28 cellular contexts compared by ENCODE assay signal in genomic region chr1:2590233-2591141, GRCh38. TPM values are rescaled to one million over a fixed set of nuclear protein-coding genes. Genes with fewer than 3 reads are reported as not detected.
DNase-seq lines count a peak whose midpoint lies in the region; ATAC-seq and TF ChIP-seq lines count a peak whose summit lies in the region.
"Had no signal": no experiment of that assay in that cellular context is flagged by ENCODE, and none has a peak within 500 bp of the region (broad histone marks: within the 10 kb centered on the region; RNA-seq: fewer than 3 reads in every experiment).

No MANE protein-coding gene starts in this region.

- H3K4me3 Mint-ChIP-seq in activated CD8-positive, alpha-beta T cell treated with anti-CD3 and anti-CD28 coated beads, Interleukin-2, amount 10 ng/mL, durations not matched to agents 7 days and 5 days, result no peak overlapping the region
- no peak overlapping the region for H3K4me3 Mint-ChIP-seq in activated CD8-positive, alpha-beta T cell treated with anti-CD3 and anti-CD28 coated beads for 36 hours
- peak overlapping the region; percentile 39 for H3K4me3 Mint-ChIP-seq in T-helper 17 cell
- peak overlapping the region in 1 of 10 donors; percentile 32 for H3K4me3 Mint-ChIP-seq in naive thymus-derived CD4-positive, alpha-beta T cell
- no peak overlapping the region for H3K4me3 Mint-ChIP-seq in activated T-helper 1 cell treated with anti-CD3 and anti-CD28 coated beads, Interleukin-12 subunit alpha, Interleukin-12 subunit beta, Interleukin-2, Interleukin-4 antibody, amounts not matched to agents 30 ng/mL and 10 ng/mL and 1 ng/mL, durations not matched to agents 14 hours and 24 hours and 36 hours
- H3K4me3 Mint-ChIP-seq: stimulated activated naive CD8-positive, alpha-beta T cell treated with anti-CD3 and anti-CD28 coated beads, Interleukin-15, amount 100 ng/mL, for 72 hours; WTC11 had no signal

- CTCF ChIA-PET in activated CD8-positive, alpha-beta T cell treated with anti-CD3 and anti-CD28 coated beads, Interleukin-2, amount 10 ng/mL, durations not matched to agents 7 days and 5 days (lab: Charles Lee), result no interaction called here
- CTCF ChIA-PET in activated CD8-positive, alpha-beta T cell treated with anti-CD3 and anti-CD28 coated beads for 36 hours (lab: Charles Lee), result interaction anchor here (0.5 kb wide), 1 partner anchor 582 kb away, joined by 4 read pairs; no protein-coding TSS in a partner anchor
- CTCF ChIA-PET in A673 (lab: Charles Lee), result no interaction called here
- CTCF ChIA-PET in naive thymus-derived CD4-positive, alpha-beta T cell (lab: Charles Lee), result no interaction called here

- H3K27me3 Mint-ChIP-seq in activated CD8-positive, alpha-beta T cell treated with anti-CD3 and anti-CD28 coated beads, Interleukin-2, amount 10 ng/mL, durations not matched to agents 7 days and 5 days (ENCODE audit: low read depth), result no peaks in the 10 kb centered on the region
- H3K27me3 Mint-ChIP-seq in activated CD8-positive, alpha-beta T cell treated with anti-CD3 and anti-CD28 coated beads for 36 hours, result no peaks in the 10 kb centered on the region
- no peaks in the 10 kb centered on the region for H3K27me3 Mint-ChIP-seq in T-helper 17 cell
- H3K27me3 Mint-ChIP-seq in naive thymus-derived CD4-positive, alpha-beta T cell, result no peaks in the 10 kb centered on the region
- H3K27me3 Mint-ChIP-seq in activated T-helper 1 cell treated with anti-CD3 and anti-CD28 coated beads, Interleukin-12 subunit alpha, Interleukin-12 subunit beta, Interleukin-2, Interleukin-4 antibody, amounts not matched to agents 30 ng/mL and 10 ng/mL and 1 ng/mL, durations not matched to agents 14 hours and 24 hours and 36 hours (ENCODE audit: insufficient read depth), result no peaks in the 10 kb centered on the region
- H3K27me3 Mint-ChIP-seq: brain; stimulated activated naive CD8-positive, alpha-beta T cell treated with anti-CD3 and anti-CD28 coated beads, Interleukin-15, amount 100 ng/mL, for 72 hours had no signal

- H3K4me1 ChIP-seq in A673 (ENCODE audit: insufficient read depth, low read length, poor library complexity, severe bottlenecking), result peaks cover 8% of the 10 kb centered on the region
- H3K4me1 ChIP-seq in mucosa of descending colon (ENCODE audit: low read depth), result peaks cover 25% of the 10 kb centered on the region
- peaks cover 9 to 12% of the 10 kb centered on the region in 2 donors for H3K4me1 ChIP-seq in naive thymus-derived CD4-positive, alpha-beta T cell (ENCODE audit: control insufficient read depth in 2 of 2, insufficient read depth in 2 of 2, low read length in 2 of 2)

- DNase-seq in activated CD8-positive, alpha-beta T cell treated with anti-CD3 and anti-CD28 coated beads, Interleukin-2, amount 10 ng/mL, durations not matched to agents 7 days and 5 days, result no peak
- no peak for DNase-seq in activated CD8-positive, alpha-beta T cell treated with anti-CD3 and anti-CD28 coated beads for 36 hours
- no peak for DNase-seq in A673 (ENCODE audit: low spot score)
- DNase-seq in T-helper 17 cell, result no peak
- peak in 2 of 3 donors; percentile 39 to 61 for DNase-seq in mucosa of descending colon
- DNase-seq in naive thymus-derived CD4-positive, alpha-beta T cell, result no peak
- no peak for DNase-seq in activated T-helper 1 cell treated with anti-CD3 and anti-CD28 coated beads, Interleukin-12 subunit alpha, Interleukin-12 subunit beta, Interleukin-2, Interleukin-4 antibody, amounts not matched to agents 30 ng/mL and 10 ng/mL and 1 ng/mL, durations not matched to agents 14 hours and 24 hours and 36 hours (ENCODE audit: low spot score)
- DNase-seq: activated CD8-positive, alpha-beta memory T cell treated with anti-CD3 and anti-CD28 coated beads, Interleukin-2, amount 50 U/mL, for 48 hours; islet precursor cell; mammary epithelial cell; NCI-H1048; NCI-H187 treated with DMSO at 0.1 percent for 48 hours; NCI-H524 treated with DMSO at 0.1 percent for 48 hours; SHP77; stimulated activated CD4-positive, alpha-beta T cell treated with anti-CD3 and anti-CD28 coated beads, Interleukin-1b, Interleukin-23, amount 100 ng/mL, for 48 hours; stimulated activated CD8-positive, alpha-beta memory T cell treated with anti-CD3 and anti-CD28 coated beads, Interleukin-4, amount 100 ng/mL, for 48 hours; stimulated activated naive CD8-positive, alpha-beta T cell treated with anti-CD3 and anti-CD28 coated beads, Interleukin-15, amount 100 ng/mL, for 72 hours; SW 1271 had no signal

- TF ChIP-seq CTCF in activated CD8-positive, alpha-beta T cell treated with anti-CD3 and anti-CD28 coated beads for 36 hours (IDR thresholded peaks at IDR 0.05), result no peak
- no peak for TF ChIP-seq CTCF in A673 (conservative IDR thresholded peaks at IDR 0.05; ENCODE audit: low read depth, low read length)
- TF ChIP-seq CTCF in mucosa of descending colon (IDR thresholded peaks at IDR 0.05), result no peak

- H3K4me3 ChIP-seq in A673 (ENCODE audit: low read depth, low read length, poor library complexity, severe bottlenecking) (no peak overlapping the region), mucosa of descending colon (no peak overlapping the region)
- no peak overlapping the region for H3K4me3 ChIP-seq in naive thymus-derived CD4-positive, alpha-beta T cell (ENCODE audit: low read length)
- H3K4me3 ChIP-seq: adrenal gland, prostate gland, skin epidermis, vagina had no signal

- H3K27ac Mint-ChIP-seq in activated CD8-positive, alpha-beta T cell treated with anti-CD3 and anti-CD28 coated beads, Interleukin-2, amount 10 ng/mL, durations not matched to agents 7 days and 5 days, result peak overlapping the region; percentile 50
- no peak overlapping the region for H3K27ac Mint-ChIP-seq in activated CD8-positive, alpha-beta T cell treated with anti-CD3 and anti-CD28 coated beads for 36 hours
- no peak overlapping the region for H3K27ac Mint-ChIP-seq in T-helper 17 cell
- peak overlapping the region in 4 of 9 donors; percentile 23 to 74 (median 36) for H3K27ac Mint-ChIP-seq in naive thymus-derived CD4-positive, alpha-beta T cell
- H3K27ac Mint-ChIP-seq in activated T-helper 1 cell treated with anti-CD3 and anti-CD28 coated beads, Interleukin-12 subunit alpha, Interleukin-12 subunit beta, Interleukin-2, Interleukin-4 antibody, amounts not matched to agents 30 ng/mL and 10 ng/mL and 1 ng/mL, durations not matched to agents 14 hours and 24 hours and 36 hours, result no peak overlapping the region
- H3K27ac Mint-ChIP-seq: WTC11 had no signal

- H3K9me3 Mint-ChIP-seq in activated CD8-positive, alpha-beta T cell treated with anti-CD3 and anti-CD28 coated beads, Interleukin-2, amount 10 ng/mL, durations not matched to agents 7 days and 5 days (ENCODE audit: insufficient read depth), result no peaks in the 10 kb centered on the region
- no peaks in the 10 kb centered on the region for H3K9me3 Mint-ChIP-seq in activated CD8-positive, alpha-beta T cell treated with anti-CD3 and anti-CD28 coated beads for 36 hours
- H3K9me3 Mint-ChIP-seq in naive thymus-derived CD4-positive, alpha-beta T cell, result no peaks in the 10 kb centered on the region
- no peaks in the 10 kb centered on the region for H3K9me3 Mint-ChIP-seq in activated T-helper 1 cell treated with anti-CD3 and anti-CD28 coated beads, Interleukin-12 subunit alpha, Interleukin-12 subunit beta, Interleukin-2, Interleukin-4 antibody, amounts not matched to agents 30 ng/mL and 10 ng/mL and 1 ng/mL, durations not matched to agents 14 hours and 24 hours and 36 hours
- H3K9me3 Mint-ChIP-seq: brain; stimulated activated naive CD8-positive, alpha-beta T cell treated with anti-CD3 and anti-CD28 coated beads, Interleukin-15, amount 100 ng/mL, for 72 hours had no signal

- POLR2A ChIA-PET in activated CD8-positive, alpha-beta T cell treated with anti-CD3 and anti-CD28 coated beads, Interleukin-2, amount 10 ng/mL, durations not matched to agents 7 days and 5 days (lab: Charles Lee), result interaction anchor here (0.5 kb wide), 1 partner anchor 192 kb away, joined by 4 read pairs; no protein-coding TSS in a partner anchor
- POLR2A ChIA-PET in activated CD8-positive, alpha-beta T cell treated with anti-CD3 and anti-CD28 coated beads for 36 hours (lab: Charles Lee), result interaction anchor here (1.3 to 1.4 kb wide), 2 partner anchors 16 to 35 kb away, joined by 3 read pairs; partner anchors contain the start of gene TNFRSF14
- POLR2A ChIA-PET in A673 (lab: Charles Lee; ENCODE audit: low non-redundant PET), result no interaction called here
- POLR2A ChIA-PET in naive thymus-derived CD4-positive, alpha-beta T cell (lab: Charles Lee), result no interaction called here

- H3K36me3 ChIP-seq in A673 (ENCODE audit: insufficient read depth, low read length, poor library complexity, severe bottlenecking) (no peaks in the 10 kb centered on the region), mucosa of descending colon (ENCODE audit: low read depth) (peaks cover 2% of the 10 kb centered on the region)
- H3K36me3 ChIP-seq in naive thymus-derived CD4-positive, alpha-beta T cell (ENCODE audit: control insufficient read depth in 2 of 3, insufficient read depth in 3 of 3, low read length in 3 of 3), result peaks cover 0 to 16% (median 0%) of the 10 kb centered on the region in 3 experiments
- H3K36me3 ChIP-seq: adrenal gland, neutrophil, prostate gland, vagina had no signal

- no peak for ATAC-seq in activated CD8-positive, alpha-beta T cell treated with anti-CD3 and anti-CD28 coated beads, Interleukin-2, amount 10 ng/mL, durations not matched to agents 7 days and 5 days
- no peak for ATAC-seq in activated CD8-positive, alpha-beta T cell treated with anti-CD3 and anti-CD28 coated beads for 36 hours
- ATAC-seq in T-helper 17 cell (no peak), mucosa of descending colon (no peak), GM19397 (IDR thresholded peaks at IDR 0.05; ENCODE audit: unreplicated experiment) (no peak)
- ATAC-seq in naive thymus-derived CD4-positive, alpha-beta T cell, result no peak
- ATAC-seq: stimulated activated naive CD8-positive, alpha-beta T cell treated with anti-CD3 and anti-CD28 coated beads, Interleukin-15, amount 100 ng/mL, for 72 hours; WTC11 had no signal

- BruUV-seq in A673 (replicated peaks; lab: Mats Ljungman, UMichigan), result TSS peak; percentile 55

- H3K4me1 Mint-ChIP-seq in activated CD8-positive, alpha-beta T cell treated with anti-CD3 and anti-CD28 coated beads, Interleukin-2, amount 10 ng/mL, durations not matched to agents 7 days and 5 days (ENCODE audit: low read depth), result peaks cover 8% of the 10 kb centered on the region
- no peaks in the 10 kb centered on the region for H3K4me1 Mint-ChIP-seq in activated CD8-positive, alpha-beta T cell treated with anti-CD3 and anti-CD28 coated beads for 36 hours (ENCODE audit: low read depth)
- H3K4me1 Mint-ChIP-seq in T-helper 17 cell, result peaks cover 13% of the 10 kb centered on the region
- H3K4me1 Mint-ChIP-seq in naive thymus-derived CD4-positive, alpha-beta T cell, result peaks cover 0 to 12% (median 9%) of the 10 kb centered on the region in 7 donors
- H3K4me1 Mint-ChIP-seq in activated T-helper 1 cell treated with anti-CD3 and anti-CD28 coated beads, Interleukin-12 subunit alpha, Interleukin-12 subunit beta, Interleukin-2, Interleukin-4 antibody, amounts not matched to agents 30 ng/mL and 10 ng/mL and 1 ng/mL, durations not matched to agents 14 hours and 24 hours and 36 hours (ENCODE audit: low read depth), result peaks cover 1% of the 10 kb centered on the region
- H3K4me1 Mint-ChIP-seq: WTC11 had no signal

- intact Hi-C loops in activated CD8-positive, alpha-beta T cell treated with anti-CD3 and anti-CD28 coated beads for 36 hours (cut with micrococcal nuclease), result no loop called here
- intact Hi-C loops in A673 (cut with micrococcal nuclease; ENCODE audit: unreplicated experiment) (no loop called here), mucosa of descending colon (cut with DNase I, micrococcal nuclease) (no loop called here)
- intact Hi-C loops in naive thymus-derived CD4-positive, alpha-beta T cell (cut with micrococcal nuclease), result no loop called here
- intact Hi-C loops in activated T-helper 1 cell treated with anti-CD3 and anti-CD28 coated beads, Interleukin-12 subunit alpha, Interleukin-12 subunit beta, Interleukin-2, Interleukin-4 antibody, amounts not matched to agents 30 ng/mL and 10 ng/mL and 1 ng/mL, durations not matched to agents 14 hours and 24 hours and 36 hours (cut with micrococcal nuclease), result no loop called here

- H3K27me3 ChIP-seq in A673 (replicated peaks; ENCODE audit: insufficient read depth, low read depth, low read length, poor library complexity), result no peaks in the 10 kb centered on the region
- no peaks in the 10 kb centered on the region for H3K27me3 ChIP-seq in naive thymus-derived CD4-positive, alpha-beta T cell (ENCODE audit: control insufficient read depth in 2 of 2, insufficient read depth in 2 of 2, low read length in 2 of 2)
- H3K27me3 ChIP-seq: adrenal gland, vagina had no signal

- no peaks in the 10 kb centered on the region for H3K9me3 ChIP-seq in A673 (ENCODE audit: low read depth, low read length, poor library complexity, severe bottlenecking)
- no peaks in the 10 kb centered on the region for H3K9me3 ChIP-seq in T-helper 17 cell (ENCODE audit: control insufficient read depth, low read length, poor library complexity, severe bottlenecking)
- H3K9me3 ChIP-seq in mucosa of descending colon, result no peaks in the 10 kb centered on the region
- H3K9me3 ChIP-seq in naive thymus-derived CD4-positive, alpha-beta T cell (ENCODE audit: control insufficient read depth in 2 of 3, low read length in 3 of 3), result no peaks in the 10 kb centered on the region
- H3K9me3 ChIP-seq: adrenal gland, neutrophil, prostate gland, vagina had no signal

- peaks cover 4% of the 10 kb centered on the region for H3K36me3 Mint-ChIP-seq in activated CD8-positive, alpha-beta T cell treated with anti-CD3 and anti-CD28 coated beads, Interleukin-2, amount 10 ng/mL, durations not matched to agents 7 days and 5 days (ENCODE audit: low read depth)
- peaks cover 4% of the 10 kb centered on the region for H3K36me3 Mint-ChIP-seq in activated CD8-positive, alpha-beta T cell treated with anti-CD3 and anti-CD28 coated beads for 36 hours (ENCODE audit: low read depth)
- peaks cover 3% of the 10 kb centered on the region for H3K36me3 Mint-ChIP-seq in T-helper 17 cell (ENCODE audit: low read depth)
- H3K36me3 Mint-ChIP-seq in naive thymus-derived CD4-positive, alpha-beta T cell, result peaks cover 0 to 3% (median 0%) of the 10 kb centered on the region in 5 donors
- no peaks in the 10 kb centered on the region for H3K36me3 Mint-ChIP-seq in activated T-helper 1 cell treated with anti-CD3 and anti-CD28 coated beads, Interleukin-12 subunit alpha, Interleukin-12 subunit beta, Interleukin-2, Interleukin-4 antibody, amounts not matched to agents 30 ng/mL and 10 ng/mL and 1 ng/mL, durations not matched to agents 14 hours and 24 hours and 36 hours (ENCODE audit: low read depth)

- H3K27ac ChIP-seq in A673 (ENCODE audit: low read depth, low read length, poor library complexity, severe bottlenecking), result no peak overlapping the region
- H3K27ac ChIP-seq in naive thymus-derived CD4-positive, alpha-beta T cell (ENCODE audit: low read depth, low read length), result no peak overlapping the region
- H3K27ac ChIP-seq: adrenal gland, neutrophil, prostate gland, skin epidermis, vagina had no signal

RNA-seq across cellular contexts. Expression of gene PRXL2B, which starts 3.9 kb away (rescaled TPM):
- 10 to 100 TPM; 35.6 to 40.6 TPM for total RNA-seq in activated CD8-positive, alpha-beta T cell treated with anti-CD3 and anti-CD28 coated beads, Interleukin-2, amount 10 ng/mL, durations not matched to agents 7 days and 5 days
- total RNA-seq in activated CD8-positive, alpha-beta T cell treated with anti-CD3 and anti-CD28 coated beads for 36 hours, result 10 to 100 TPM; 39.1 to 43.6 TPM
- 34.8 and 41.0 TPM in 2 replicates for total RNA-seq in A673 (2021)
- total RNA-seq in T-helper 17 cell, result 10 to 100 TPM; 17.6 to 18.5 TPM
- total RNA-seq in mucosa of descending colon, result 10 to 100 TPM; 45.2 to 65.5 (median 48.3) TPM
- total RNA-seq in naive thymus-derived CD4-positive, alpha-beta T cell, result 10 to 100 TPM; 12.3 to 37.0 (median 26.7) TPM
- 10 to 100 TPM; 15.7 to 26.5 TPM for polyA plus RNA-seq in naive thymus-derived CD4-positive, alpha-beta T cell
- 39.5 and 42.1 TPM in 2 replicates for total RNA-seq in activated T-helper 1 cell treated with anti-CD3 and anti-CD28 coated beads, Interleukin-12 subunit alpha, Interleukin-12 subunit beta, Interleukin-2, Interleukin-4 antibody, amounts not matched to agents 30 ng/mL and 10 ng/mL and 1 ng/mL, durations not matched to agents 14 hours and 24 hours and 36 hours

RNA-seq across cellular contexts. Expression of gene TNFRSF14, which starts 34.3 kb away (rescaled TPM):
- 10 to 100 TPM; 85.8 to 86.5 TPM for total RNA-seq in activated CD8-positive, alpha-beta T cell treated with anti-CD3 and anti-CD28 coated beads, Interleukin-2, amount 10 ng/mL, durations not matched to agents 7 days and 5 days
- 100 to 1,000 TPM; 134 to 140 TPM for total RNA-seq in activated CD8-positive, alpha-beta T cell treated with anti-CD3 and anti-CD28 coated beads for 36 hours
- total RNA-seq in A673 (2021) (4.6 and 7.6 TPM in 2 replicates), T-helper 17 cell (100 to 1,000 TPM; 179 to 212 TPM), mucosa of descending colon (100 to 1,000 TPM; 143 to 206 (median 146) TPM)
- 100 to 1,000 TPM; 182 to 253 (median 204) TPM for total RNA-seq in naive thymus-derived CD4-positive, alpha-beta T cell
- polyA plus RNA-seq in naive thymus-derived CD4-positive, alpha-beta T cell, result 10 to 100 TPM; 52.5 to 65.1 TPM
- total RNA-seq in activated T-helper 1 cell treated with anti-CD3 and anti-CD28 coated beads, Interleukin-12 subunit alpha, Interleukin-12 subunit beta, Interleukin-2, Interleukin-4 antibody, amounts not matched to agents 30 ng/mL and 10 ng/mL and 1 ng/mL, durations not matched to agents 14 hours and 24 hours and 36 hours, result 207 and 215 TPM in 2 replicates

RNA-seq across cellular contexts. Expression of gene MMEL1, which starts 42.3 kb away (rescaled TPM):
- 1 to 10 TPM; 3.7 to 4.0 TPM for total RNA-seq in activated CD8-positive, alpha-beta T cell treated with anti-CD3 and anti-CD28 coated beads, Interleukin-2, amount 10 ng/mL, durations not matched to agents 7 days and 5 days
- 1 to 10 TPM; 1.8 to 3.1 TPM for total RNA-seq in activated CD8-positive, alpha-beta T cell treated with anti-CD3 and anti-CD28 coated beads for 36 hours
- total RNA-seq in A673 (2021), result not detected in 2 replicates
- 1 to 10 TPM in 1 of 2 donors, under 1 TPM in 1; 0.94 to 3.8 TPM for total RNA-seq in T-helper 17 cell
- total RNA-seq in mucosa of descending colon, result 10 to 100 TPM in 1 of 3 donors, 1 to 10 TPM in 2; 4.2 to 10.9 (median 9.4) TPM
- 1 to 10 TPM; 2.0 to 3.7 (median 2.5) TPM for total RNA-seq in naive thymus-derived CD4-positive, alpha-beta T cell
- polyA plus RNA-seq in naive thymus-derived CD4-positive, alpha-beta T cell, result 10 to 100 TPM; 12.5 to 20.5 TPM
- 0.86 and 1.0 TPM in 2 replicates for total RNA-seq in activated T-helper 1 cell treated with anti-CD3 and anti-CD28 coated beads, Interleukin-12 subunit alpha, Interleukin-12 subunit beta, Interleukin-2, Interleukin-4 antibody, amounts not matched to agents 30 ng/mL and 10 ng/mL and 1 ng/mL, durations not matched to agents 14 hours and 24 hours and 36 hours
- total RNA-seq: A172, H4, mammary epithelial cell, WTC11 had no signal
- polyA plus RNA-seq: mammary epithelial cell had no signal

Comparison
In these comparisons a context has a peak if more than half of its experiments do, and no peak if none do; other contexts are left out.
1. DNase-seq: peak in mucosa of descending colon (2 of 3); none in activated CD8-positive, alpha-beta T cell treated with anti-CD3 and anti-CD28 coated beads, Interleukin-2, amount 10 ng/mL, durations not matched to agents 7 days and 5 days (single experiment), activated CD8-positive, alpha-beta T cell treated with anti-CD3 and anti-CD28 coated beads for 36 hours (single experiment), A673 (single experiment), T-helper 17 cell (0 of 3), naive thymus-derived CD4-positive, alpha-beta T cell (0 of 9) and activated T-helper 1 cell treated with anti-CD3 and anti-CD28 coated beads, Interleukin-12 subunit alpha, Interleukin-12 subunit beta, Interleukin-2, Interleukin-4 antibody, amounts not matched to agents 30 ng/mL and 10 ng/mL and 1 ng/mL, durations not matched to agents 14 hours and 24 hours and 36 hours (single experiment).
2. RNA of gene TNFRSF14, which starts 34.3 kb away (total RNA-seq): 179 to 212 TPM in T-helper 17 cell, 207 to 215 TPM in activated T-helper 1 cell treated with anti-CD3 and anti-CD28 coated beads, Interleukin-12 subunit alpha, Interleukin-12 subunit beta, Interleukin-2, Interleukin-4 antibody, amounts not matched to agents 30 ng/mL and 10 ng/mL and 1 ng/mL, durations not matched to agents 14 hours and 24 hours and 36 hours, 182 to 253 TPM in naive thymus-derived CD4-positive, alpha-beta T cell, 143 to 206 TPM in mucosa of descending colon, 134 to 140 TPM in activated CD8-positive, alpha-beta T cell treated with anti-CD3 and anti-CD28 coated beads for 36 hours and 85.8 to 86.5 TPM in activated CD8-positive, alpha-beta T cell treated with anti-CD3 and anti-CD28 coated beads, Interleukin-2, amount 10 ng/mL, durations not matched to agents 7 days and 5 days; 4.6 to 7.6 TPM in A673; every median in the first group is over 10 times any median in the second.
3. POLR2A ChIA-PET loops: an anchor here in activated CD8-positive, alpha-beta T cell treated with anti-CD3 and anti-CD28 coated beads, Interleukin-2, amount 10 ng/mL, durations not matched to agents 7 days and 5 days (0.5 kb wide) and activated CD8-positive, alpha-beta T cell treated with anti-CD3 and anti-CD28 coated beads for 36 hours (1.3 to 1.4 kb wide); none called in A673 and naive thymus-derived CD4-positive, alpha-beta T cell.